1 cellular context compared by ENCODE assay signal in the genomic region with DNA sequence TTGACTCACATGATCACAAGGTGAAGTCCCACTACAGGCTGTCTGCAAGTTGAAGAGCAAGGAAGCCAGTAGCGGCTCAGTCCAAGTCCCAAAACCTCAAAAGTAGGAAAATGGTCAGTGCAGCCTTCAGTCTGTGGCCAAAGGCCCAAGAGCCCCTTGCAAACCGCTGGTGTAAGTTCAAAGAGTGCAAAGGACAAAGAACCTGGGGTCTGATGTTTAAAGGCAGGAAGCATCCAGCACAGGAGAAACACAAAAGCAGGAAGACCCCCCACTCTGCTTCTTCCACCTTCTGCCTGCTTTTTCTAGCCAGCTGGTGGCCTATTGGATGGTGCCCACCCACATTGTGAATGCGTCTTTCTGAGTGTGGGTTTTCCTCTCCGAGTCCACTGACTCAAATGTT.
TF ChIP-seq lines count a peak whose summit lies in the region.

No MANE protein-coding gene starts in this region.

TF ChIP-seq in WTC11, 78 proteins besides CTCF, POLR2A, EP300 and RAD21 (continued from another document):
- TF ChIP-seq, protein P1, sequence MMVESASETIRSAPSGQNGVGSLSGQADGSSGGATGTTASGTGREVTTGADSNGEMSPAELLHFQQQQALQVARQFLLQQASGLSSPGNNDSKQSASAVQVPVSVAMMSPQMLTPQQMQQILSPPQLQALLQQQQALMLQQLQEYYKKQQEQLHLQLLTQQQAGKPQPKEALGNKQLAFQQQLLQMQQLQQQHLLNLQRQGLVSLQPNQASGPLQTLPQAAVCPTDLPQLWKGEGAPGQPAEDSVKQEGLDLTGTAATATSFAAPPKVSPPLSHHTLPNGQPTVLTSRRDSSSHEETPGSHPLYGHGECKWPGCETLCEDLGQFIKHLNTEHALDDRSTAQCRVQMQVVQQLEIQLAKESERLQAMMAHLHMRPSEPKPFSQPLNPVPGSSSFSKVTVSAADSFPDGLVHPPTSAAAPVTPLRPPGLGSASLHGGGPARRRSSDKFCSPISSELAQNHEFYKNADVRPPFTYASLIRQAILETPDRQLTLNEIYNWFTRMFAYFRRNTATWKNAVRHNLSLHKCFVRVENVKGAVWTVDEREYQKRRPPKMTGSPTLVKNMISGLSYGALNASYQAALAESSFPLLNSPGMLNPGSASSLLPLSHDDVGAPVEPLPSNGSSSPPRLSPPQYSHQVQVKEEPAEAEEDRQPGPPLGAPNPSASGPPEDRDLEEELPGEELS (CRISPR knock-in tag; IDR thresholded peaks at IDR 0.05), result peak; percentile 46; the same call in 1 of the 2 replicates
- TF ChIP-seq GTF2I (CRISPR knock-in tag; conservative IDR thresholded peaks at IDR 0.05) (no peak), ZNF671 (CRISPR knock-in tag; IDR thresholded peaks at IDR 0.05) (no peak), GABPB1 (CRISPR knock-in tag; IDR thresholded peaks at IDR 0.05) (no peak), SMAD3 (CRISPR knock-in tag; IDR thresholded peaks at IDR 0.05; ENCODE audit: borderline replicate concordance) (no peak), CBFB (CRISPR knock-in tag; IDR thresholded peaks at IDR 0.05; ENCODE audit: low read depth) (no peak), KAT7 (CRISPR knock-in tag; IDR thresholded peaks at IDR 0.05; ENCODE audit: borderline replicate concordance) (no peak), ZBTB21 (CRISPR knock-in tag; IDR thresholded peaks at IDR 0.05; ENCODE audit: borderline replicate concordance) (no peak), SOX15 (CRISPR knock-in tag; IDR thresholded peaks at IDR 0.05) (no peak), FOXP1 (CRISPR knock-in tag; IDR thresholded peaks at IDR 0.05; ENCODE audit: borderline replicate concordance) (no peak), ZNF232 (CRISPR knock-in tag; IDR thresholded peaks at IDR 0.05) (no peak), FOXK1 (CRISPR knock-in tag; IDR thresholded peaks at IDR 0.05) (no peak), NFYB (CRISPR knock-in tag; conservative IDR thresholded peaks at IDR 0.05; ENCODE audit: low read depth) (no peak), SP1 (CRISPR knock-in tag; conservative IDR thresholded peaks at IDR 0.05) (no peak), ETV6 (CRISPR knock-in tag; IDR thresholded peaks at IDR 0.05) (0 out of 2 replicates have a peak, but pooled peaks have one; percentile 15), MYBL2 (CRISPR knock-in tag; IDR thresholded peaks at IDR 0.05) (no peak), NR1H2 (CRISPR knock-in tag; IDR thresholded peaks at IDR 0.05) (no peak), ZNF138 (CRISPR knock-in tag; conservative IDR thresholded peaks at IDR 0.05) (no peak), IRF2 (CRISPR knock-in tag; IDR thresholded peaks at IDR 0.05; ENCODE audit: borderline replicate concordance, low read depth) (no peak), NR2C2 (CRISPR knock-in tag; IDR thresholded peaks at IDR 0.05) (no peak), CREM (CRISPR knock-in tag; IDR thresholded peaks at IDR 0.05) (no peak), SMAD4 (CRISPR knock-in tag; IDR thresholded peaks at IDR 0.05) (no peak), NFE2L1 (CRISPR knock-in tag; IDR thresholded peaks at IDR 0.05) (no peak), OVOL2 (CRISPR knock-in tag; IDR thresholded peaks at IDR 0.05; ENCODE audit: borderline replicate concordance) (no peak), JAZF1 (CRISPR knock-in tag; IDR thresholded peaks at IDR 0.05) (no peak), RORB (CRISPR knock-in tag; IDR thresholded peaks at IDR 0.05) (no peak), CREB1 (CRISPR knock-in tag; IDR thresholded peaks at IDR 0.05) (no peak), ELF4 (CRISPR knock-in tag; IDR thresholded peaks at IDR 0.05; ENCODE audit: low read depth) (no peak), ZNF423 (CRISPR knock-in tag; IDR thresholded peaks at IDR 0.05) (peak; percentile 60; the same call in 1 of the 2 replicates)
- TF ChIP-seq, protein P2, sequence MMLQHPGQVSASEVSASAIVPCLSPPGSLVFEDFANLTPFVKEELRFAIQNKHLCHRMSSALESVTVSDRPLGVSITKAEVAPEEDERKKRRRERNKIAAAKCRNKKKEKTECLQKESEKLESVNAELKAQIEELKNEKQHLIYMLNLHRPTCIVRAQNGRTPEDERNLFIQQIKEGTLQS (CRISPR knock-in tag; conservative IDR thresholded peaks at IDR 0.05), result no peak
- TF ChIP-seq, protein P3, sequence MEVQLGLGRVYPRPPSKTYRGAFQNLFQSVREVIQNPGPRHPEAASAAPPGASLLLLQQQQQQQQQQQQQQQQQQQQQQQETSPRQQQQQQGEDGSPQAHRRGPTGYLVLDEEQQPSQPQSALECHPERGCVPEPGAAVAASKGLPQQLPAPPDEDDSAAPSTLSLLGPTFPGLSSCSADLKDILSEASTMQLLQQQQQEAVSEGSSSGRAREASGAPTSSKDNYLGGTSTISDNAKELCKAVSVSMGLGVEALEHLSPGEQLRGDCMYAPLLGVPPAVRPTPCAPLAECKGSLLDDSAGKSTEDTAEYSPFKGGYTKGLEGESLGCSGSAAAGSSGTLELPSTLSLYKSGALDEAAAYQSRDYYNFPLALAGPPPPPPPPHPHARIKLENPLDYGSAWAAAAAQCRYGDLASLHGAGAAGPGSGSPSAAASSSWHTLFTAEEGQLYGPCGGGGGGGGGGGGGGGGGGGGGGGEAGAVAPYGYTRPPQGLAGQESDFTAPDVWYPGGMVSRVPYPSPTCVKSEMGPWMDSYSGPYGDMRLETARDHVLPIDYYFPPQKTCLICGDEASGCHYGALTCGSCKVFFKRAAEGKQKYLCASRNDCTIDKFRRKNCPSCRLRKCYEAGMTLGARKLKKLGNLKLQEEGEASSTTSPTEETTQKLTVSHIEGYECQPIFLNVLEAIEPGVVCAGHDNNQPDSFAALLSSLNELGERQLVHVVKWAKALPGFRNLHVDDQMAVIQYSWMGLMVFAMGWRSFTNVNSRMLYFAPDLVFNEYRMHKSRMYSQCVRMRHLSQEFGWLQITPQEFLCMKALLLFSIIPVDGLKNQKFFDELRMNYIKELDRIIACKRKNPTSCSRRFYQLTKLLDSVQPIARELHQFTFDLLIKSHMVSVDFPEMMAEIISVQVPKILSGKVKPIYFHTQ (CRISPR knock-in tag; IDR thresholded peaks at IDR 0.05), result no peak
- TF ChIP-seq, protein P4, sequence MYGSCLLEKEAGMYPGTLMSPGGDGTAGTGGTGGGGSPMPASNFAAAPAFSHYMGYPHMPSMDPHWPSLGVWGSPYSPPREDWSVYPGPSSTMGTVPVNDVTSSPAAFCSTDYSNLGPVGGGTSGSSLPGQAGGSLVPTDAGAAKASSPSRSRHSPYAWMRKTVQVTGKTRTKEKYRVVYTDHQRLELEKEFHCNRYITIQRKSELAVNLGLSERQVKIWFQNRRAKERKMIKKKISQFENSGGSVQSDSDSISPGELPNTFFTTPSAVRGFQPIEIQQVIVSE (CRISPR knock-in tag; IDR thresholded peaks at IDR 0.05; ENCODE audit: borderline replicate concordance), result no peak
- TF ChIP-seq, protein P5, sequence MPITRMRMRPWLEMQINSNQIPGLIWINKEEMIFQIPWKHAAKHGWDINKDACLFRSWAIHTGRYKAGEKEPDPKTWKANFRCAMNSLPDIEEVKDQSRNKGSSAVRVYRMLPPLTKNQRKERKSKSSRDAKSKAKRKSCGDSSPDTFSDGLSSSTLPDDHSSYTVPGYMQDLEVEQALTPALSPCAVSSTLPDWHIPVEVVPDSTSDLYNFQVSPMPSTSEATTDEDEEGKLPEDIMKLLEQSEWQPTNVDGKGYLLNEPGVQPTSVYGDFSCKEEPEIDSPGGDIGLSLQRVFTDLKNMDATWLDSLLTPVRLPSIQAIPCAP (CRISPR knock-in tag; IDR thresholded peaks at IDR 0.05), result no peak
- TF ChIP-seq, protein P6, sequence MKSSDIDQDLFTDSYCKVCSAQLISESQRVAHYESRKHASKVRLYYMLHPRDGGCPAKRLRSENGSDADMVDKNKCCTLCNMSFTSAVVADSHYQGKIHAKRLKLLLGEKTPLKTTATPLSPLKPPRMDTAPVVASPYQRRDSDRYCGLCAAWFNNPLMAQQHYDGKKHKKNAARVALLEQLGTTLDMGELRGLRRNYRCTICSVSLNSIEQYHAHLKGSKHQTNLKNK (CRISPR knock-in tag; IDR thresholded peaks at IDR 0.05), result no peak
- TF ChIP-seq, protein P7, sequence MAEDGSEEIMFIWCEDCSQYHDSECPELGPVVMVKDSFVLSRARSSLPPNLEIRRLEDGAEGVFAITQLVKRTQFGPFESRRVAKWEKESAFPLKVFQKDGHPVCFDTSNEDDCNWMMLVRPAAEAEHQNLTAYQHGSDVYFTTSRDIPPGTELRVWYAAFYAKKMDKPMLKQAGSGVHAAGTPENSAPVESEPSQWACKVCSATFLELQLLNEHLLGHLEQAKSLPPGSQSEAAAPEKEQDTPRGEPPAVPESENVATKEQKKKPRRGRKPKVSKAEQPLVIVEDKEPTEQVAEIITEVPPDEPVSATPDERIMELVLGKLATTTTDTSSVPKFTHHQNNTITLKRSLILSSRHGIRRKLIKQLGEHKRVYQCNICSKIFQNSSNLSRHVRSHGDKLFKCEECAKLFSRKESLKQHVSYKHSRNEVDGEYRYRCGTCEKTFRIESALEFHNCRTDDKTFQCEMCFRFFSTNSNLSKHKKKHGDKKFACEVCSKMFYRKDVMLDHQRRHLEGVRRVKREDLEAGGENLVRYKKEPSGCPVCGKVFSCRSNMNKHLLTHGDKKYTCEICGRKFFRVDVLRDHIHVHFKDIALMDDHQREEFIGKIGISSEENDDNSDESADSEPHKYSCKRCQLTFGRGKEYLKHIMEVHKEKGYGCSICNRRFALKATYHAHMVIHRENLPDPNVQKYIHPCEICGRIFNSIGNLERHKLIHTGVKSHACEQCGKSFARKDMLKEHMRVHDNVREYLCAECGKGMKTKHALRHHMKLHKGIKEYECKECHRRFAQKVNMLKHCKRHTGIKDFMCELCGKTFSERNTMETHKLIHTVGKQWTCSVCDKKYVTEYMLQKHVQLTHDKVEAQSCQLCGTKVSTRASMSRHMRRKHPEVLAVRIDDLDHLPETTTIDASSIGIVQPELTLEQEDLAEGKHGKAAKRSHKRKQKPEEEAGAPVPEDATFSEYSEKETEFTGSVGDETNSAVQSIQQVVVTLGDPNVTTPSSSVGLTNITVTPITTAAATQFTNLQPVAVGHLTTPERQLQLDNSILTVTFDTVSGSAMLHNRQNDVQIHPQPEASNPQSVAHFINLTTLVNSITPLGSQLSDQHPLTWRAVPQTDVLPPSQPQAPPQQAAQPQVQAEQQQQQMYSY (CRISPR knock-in tag; IDR thresholded peaks at IDR 0.05), result no peak
- TF ChIP-seq, protein P8, sequence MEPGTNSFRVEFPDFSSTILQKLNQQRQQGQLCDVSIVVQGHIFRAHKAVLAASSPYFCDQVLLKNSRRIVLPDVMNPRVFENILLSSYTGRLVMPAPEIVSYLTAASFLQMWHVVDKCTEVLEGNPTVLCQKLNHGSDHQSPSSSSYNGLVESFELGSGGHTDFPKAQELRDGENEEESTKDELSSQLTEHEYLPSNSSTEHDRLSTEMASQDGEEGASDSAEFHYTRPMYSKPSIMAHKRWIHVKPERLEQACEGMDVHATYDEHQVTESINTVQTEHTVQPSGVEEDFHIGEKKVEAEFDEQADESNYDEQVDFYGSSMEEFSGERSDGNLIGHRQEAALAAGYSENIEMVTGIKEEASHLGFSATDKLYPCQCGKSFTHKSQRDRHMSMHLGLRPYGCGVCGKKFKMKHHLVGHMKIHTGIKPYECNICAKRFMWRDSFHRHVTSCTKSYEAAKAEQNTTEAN (CRISPR knock-in tag; IDR thresholded peaks at IDR 0.05), result no peak
